Comparison of ENCODE assay signal across 32 cellular contexts in genomic region chr3:128473737-128474136, GRCh38. TPM values are rescaled to one million over a fixed set of nuclear protein-coding genes. Genes with fewer than 3 reads are reported as not detected.
"Had no signal": no experiment of that assay in that cellular context is flagged by ENCODE, and none has a peak within 500 bp of the region (broad histone marks: within the 10 kb centered on the region; RNA-seq: fewer than 3 reads in every experiment).

No MANE protein-coding gene starts in this region.

- H3K9me3 ChIP-seq: left lung, lower lobe of right lung, pancreas, prostate gland, sigmoid colon, spleen, suprapubic skin, thoracic aorta, tibial artery, uterus had no signal

- H3K9me3 Mint-ChIP-seq: immature natural killer cell; natural killer cell; nephron progenitor cell; stimulated activated effector memory CD8-positive, alpha-beta T cell treated with anti-CD3 and anti-CD28 coated beads, Interleukin-12 subunit alpha, Interleukin-12 subunit beta, amount 100 ng/mL, for 72 hours; stimulated activated naive CD8-positive, alpha-beta T cell treated with anti-CD3 and anti-CD28 coated beads, Interleukin-15, Interleukin-2, amounts not matched to agents 100 ng/mL and 50 ng/mL, for 24 hours had no signal

- H3K4me1 Mint-ChIP-seq: immature natural killer cell; natural killer cell; stimulated activated effector memory CD8-positive, alpha-beta T cell treated with anti-CD3 and anti-CD28 coated beads, Interleukin-12 subunit alpha, Interleukin-12 subunit beta, amount 100 ng/mL, for 72 hours had no signal

- H3K27ac Mint-ChIP-seq: immature natural killer cell; natural killer cell; nephron progenitor cell; stimulated activated effector memory CD8-positive, alpha-beta T cell treated with anti-CD3 and anti-CD28 coated beads, Interleukin-12 subunit alpha, Interleukin-12 subunit beta, amount 100 ng/mL, for 72 hours; stimulated activated naive CD8-positive, alpha-beta T cell treated with anti-CD3 and anti-CD28 coated beads, Interleukin-15, Interleukin-2, amounts not matched to agents 100 ng/mL and 50 ng/mL, for 24 hours had no signal

- FAIRE-seq: islet of Langerhans, kidney, pancreas, small intestine had no signal

- DNase-seq: hypothalamus; immature natural killer cell; kidney; left colon; lower lobe of right lung; mammary epithelial cell; mesenchymal stem cell; natural killer cell; nephron progenitor cell; posterior cingulate gyrus; sigmoid colon; small intestine; spleen; stimulated activated CD4-positive, alpha-beta T cell treated with anti-CD3 and anti-CD28 coated beads, Interleukin-4, amount 100 ng/mL, for 24 hours; stimulated activated naive CD4-positive, alpha-beta T cell; tibial artery; trophoblast cell; uterus had no signal

- H3K27me3 ChIP-seq: pancreas, uterus had no signal

- H3K36me3 ChIP-seq: left lung, lower lobe of right lung, pancreas, prostate gland, sigmoid colon, spleen, suprapubic skin, thoracic aorta, tibial artery, uterus had no signal

- H3K4me3 ChIP-seq: left lung, lower lobe of right lung, pancreas, prostate gland, sigmoid colon, spleen, suprapubic skin, thoracic aorta, tibial artery, uterus had no signal

- H3K27ac ChIP-seq: left lung, lower lobe of right lung, prostate gland, sigmoid colon, spleen, suprapubic skin, thoracic aorta, tibial artery, uterus had no signal

- ATAC-seq: left colon; left lung; lower lobe of right lung; natural killer cell; stimulated activated effector memory CD8-positive, alpha-beta T cell treated with anti-CD3 and anti-CD28 coated beads, Interleukin-12 subunit alpha, Interleukin-12 subunit beta, amount 100 ng/mL, for 72 hours had no signal

- H3K36me3 Mint-ChIP-seq: immature natural killer cell; natural killer cell; stimulated activated effector memory CD8-positive, alpha-beta T cell treated with anti-CD3 and anti-CD28 coated beads, Interleukin-12 subunit alpha, Interleukin-12 subunit beta, amount 100 ng/mL, for 72 hours had no signal

- H3K4me1 ChIP-seq: left lung, lower lobe of right lung, prostate gland, sigmoid colon, spleen, suprapubic skin, tibial artery, uterus had no signal

- H3K4me3 Mint-ChIP-seq: immature natural killer cell; natural killer cell; nephron progenitor cell; stimulated activated effector memory CD8-positive, alpha-beta T cell treated with anti-CD3 and anti-CD28 coated beads, Interleukin-12 subunit alpha, Interleukin-12 subunit beta, amount 100 ng/mL, for 72 hours; stimulated activated naive CD8-positive, alpha-beta T cell treated with anti-CD3 and anti-CD28 coated beads, Interleukin-15, Interleukin-2, amounts not matched to agents 100 ng/mL and 50 ng/mL, for 24 hours had no signal

RNA-seq across cellular contexts. Expression of gene DNAJB8, which starts 7.0 kb away (rescaled TPM):
- total RNA-seq: kidney, left colon, left lung, liver, lower lobe of right lung, mammary epithelial cell, mucosa of gallbladder, natural killer cell, osteoblast, pancreas, right cardiac atrium, sigmoid colon, spleen, subcutaneous adipose tissue, suprapubic skin, thoracic aorta, ureter, uterus had no signal
- polyA plus RNA-seq: immature natural killer cell, liver, mammary epithelial cell, pancreas, right cardiac atrium, sigmoid colon, small intestine, spleen had no signal

RNA-seq across cellular contexts. Expression of gene GATA2, which starts 19.3 kb away (rescaled TPM):
- total RNA-seq: mammary epithelial cell had no signal
